In the genomic region with DNA sequence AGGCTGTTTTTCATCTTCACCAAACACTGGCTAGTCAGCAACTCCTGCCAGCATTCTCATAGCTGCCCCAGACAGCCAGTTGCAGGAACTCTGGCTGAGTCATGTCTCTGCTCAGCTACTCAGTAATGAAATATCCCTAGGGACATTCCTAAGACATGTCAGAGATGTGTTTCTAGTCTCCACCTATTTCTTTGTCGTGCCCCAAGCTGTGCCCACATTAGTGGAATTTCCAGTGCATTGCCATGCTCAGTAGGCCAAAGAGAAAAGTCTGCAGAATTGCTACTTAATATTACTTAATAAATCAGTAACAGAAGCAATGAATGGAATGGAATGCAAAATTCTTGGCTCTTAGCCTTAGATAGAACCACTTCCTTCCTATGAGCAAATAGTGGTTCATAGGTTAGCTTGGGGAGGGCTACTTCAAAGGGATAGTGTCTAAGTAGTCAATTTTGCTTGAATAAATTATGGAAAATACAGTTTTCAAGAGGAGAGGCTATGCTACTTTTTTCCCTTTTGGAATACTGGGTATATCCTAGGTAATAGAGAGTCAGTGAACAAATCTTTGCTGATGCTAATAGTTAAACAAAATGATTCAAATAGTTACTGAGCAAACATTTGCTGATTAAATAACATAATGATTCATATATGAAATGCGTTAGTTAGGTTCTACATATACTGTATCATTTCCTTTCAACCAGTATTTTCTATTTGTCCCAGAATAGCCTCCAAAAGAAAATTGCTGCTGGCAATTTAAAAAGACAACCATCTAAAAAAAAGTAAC, we compare ENCODE assay signal across 1 cellular context.
TF ChIP-seq lines count a peak whose summit lies in the region.

No MANE protein-coding gene starts in this region.

TF ChIP-seq in WTC11, 78 proteins besides CTCF, POLR2A, EP300 and RAD21 (continued from another document):
- TF ChIP-seq, protein P1, sequence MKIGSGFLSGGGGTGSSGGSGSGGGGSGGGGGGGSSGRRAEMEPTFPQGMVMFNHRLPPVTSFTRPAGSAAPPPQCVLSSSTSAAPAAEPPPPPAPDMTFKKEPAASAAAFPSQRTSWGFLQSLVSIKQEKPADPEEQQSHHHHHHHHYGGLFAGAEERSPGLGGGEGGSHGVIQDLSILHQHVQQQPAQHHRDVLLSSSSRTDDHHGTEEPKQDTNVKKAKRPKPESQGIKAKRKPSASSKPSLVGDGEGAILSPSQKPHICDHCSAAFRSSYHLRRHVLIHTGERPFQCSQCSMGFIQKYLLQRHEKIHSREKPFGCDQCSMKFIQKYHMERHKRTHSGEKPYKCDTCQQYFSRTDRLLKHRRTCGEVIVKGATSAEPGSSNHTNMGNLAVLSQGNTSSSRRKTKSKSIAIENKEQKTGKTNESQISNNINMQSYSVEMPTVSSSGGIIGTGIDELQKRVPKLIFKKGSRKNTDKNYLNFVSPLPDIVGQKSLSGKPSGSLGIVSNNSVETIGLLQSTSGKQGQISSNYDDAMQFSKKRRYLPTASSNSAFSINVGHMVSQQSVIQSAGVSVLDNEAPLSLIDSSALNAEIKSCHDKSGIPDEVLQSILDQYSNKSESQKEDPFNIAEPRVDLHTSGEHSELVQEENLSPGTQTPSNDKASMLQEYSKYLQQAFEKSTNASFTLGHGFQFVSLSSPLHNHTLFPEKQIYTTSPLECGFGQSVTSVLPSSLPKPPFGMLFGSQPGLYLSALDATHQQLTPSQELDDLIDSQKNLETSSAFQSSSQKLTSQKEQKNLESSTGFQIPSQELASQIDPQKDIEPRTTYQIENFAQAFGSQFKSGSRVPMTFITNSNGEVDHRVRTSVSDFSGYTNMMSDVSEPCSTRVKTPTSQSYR (CRISPR knock-in tag; IDR thresholded peaks at IDR 0.05) = no peak
TF ChIP-seq in WTC11: peak in this region for 0.
